In the genomic region with DNA sequence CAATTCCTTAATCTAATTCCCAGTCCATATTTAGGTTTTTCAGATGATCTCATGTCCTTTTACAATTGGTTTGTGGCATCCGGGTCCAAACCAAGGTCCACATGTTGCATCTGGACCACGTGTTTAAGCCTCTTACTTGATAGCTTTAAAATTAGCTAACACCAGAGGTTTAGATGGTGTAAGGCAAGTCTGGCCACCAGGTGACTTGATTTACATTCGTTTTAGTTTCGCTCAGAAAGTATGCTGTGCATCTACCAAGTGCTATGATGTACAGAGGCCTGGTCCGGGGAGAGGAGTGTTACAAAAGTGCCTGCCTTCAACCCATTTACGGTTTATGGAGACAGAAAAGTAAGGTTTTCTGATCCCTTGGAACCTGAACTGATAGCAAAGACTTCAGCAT, we compare ENCODE assay signal across 8 cellular contexts. TPM values are rescaled to one million over a fixed set of nuclear protein-coding genes. Genes with fewer than 3 reads are reported as not detected.
A peak's percentile ranks its signal among the peaks of the same experiment; 100 is the strongest.
DNase-seq lines count a peak whose midpoint lies in the region; ATAC-seq and TF ChIP-seq lines count a peak whose summit lies in the region.

No MANE protein-coding gene starts in this region.

- peaks cover 11% of the 10 kb centered on the region for H3K4me1 ChIP-seq in mucosa of stomach (ENCODE audit: control insufficient read depth, insufficient read depth, low read length)

- intact Hi-C loops in MCF 10A (cut with micrococcal nuclease) = loop anchor here (5.0 kb wide), 1 partner anchor 287 kb away; the partner anchor contains the start of genes ORC6 and VPS35

- H3K9me3 Mint-ChIP-seq in MCF 10A (ENCODE audit: unreplicated experiment) = no peaks in the 10 kb centered on the region

- no peaks in the 10 kb centered on the region for H3K36me3 ChIP-seq in mucosa of stomach (ENCODE audit: control insufficient read depth, insufficient read depth, low read length)

- H3K4me3 Mint-ChIP-seq in MCF 10A (ENCODE audit: unreplicated experiment) = peak overlapping the region; percentile 74

- peak overlapping the region; percentile 91 for H3K9ac ChIP-seq in mucosa of stomach (ENCODE audit: low read length)

- no peaks in the 10 kb centered on the region for H3K9me3 ChIP-seq in mucosa of stomach (ENCODE audit: control insufficient read depth, low read length)

- peak overlapping the region; percentile 96 for H3K27ac Mint-ChIP-seq in MCF 10A (ENCODE audit: low read depth, unreplicated experiment)

- DNase-seq in AML-193 (lab: John Stamatoyannopoulos, UW) = peak; percentile 18 to 22
- peak; percentile 40 for DNase-seq in OCI-M1 (lab: John Stamatoyannopoulos, UW)
- peak; percentile 23 for DNase-seq in MCF 10A (ENCODE audit: unreplicated experiment)
- no peak for DNase-seq in dedifferentiated amniotic fluid mesenchymal stem cell (ENCODE audit: extremely low spot score)
- DNase-seq in NCI-H1436 (lab: John Stamatoyannopoulos, UW) = no peak
- no peak for DNase-seq in mesenteric fat pad (ENCODE audit: low spot score)

- no peaks in the 10 kb centered on the region for H3K27me3 ChIP-seq in mucosa of stomach (ENCODE audit: control insufficient read depth, insufficient read depth, low read length)

- POLR2A ChIA-PET in MCF 10A (lab: Yijun Ruan, JAX) = interaction anchor here (0.6 to 3.6 kb wide), 17 partner anchors 9 to 1221 kb away, joined by 3 to 32 read pairs (median 4); partner anchors contain the start of genes C16orf87, GPT2, ITFG1 and NETO2

- CTCF ChIA-PET in MCF 10A (lab: Yijun Ruan, JAX) = interaction anchor here (0.8 to 2.6 kb wide), 10 partner anchors 12 to 1191 kb away, joined by 3 to 11 read pairs (median 4); no protein-coding TSS in a partner anchor

- H3K4me1 Mint-ChIP-seq in MCF 10A (ENCODE audit: insufficient read depth, unreplicated experiment) = peaks cover 12% of the 10 kb centered on the region

- H3K27me3 Mint-ChIP-seq in MCF 10A (ENCODE audit: insufficient read depth, unreplicated experiment) = no peaks in the 10 kb centered on the region

- H3K36me3 Mint-ChIP-seq in MCF 10A (ENCODE audit: insufficient read depth, unreplicated experiment) = peaks cover 31% of the 10 kb centered on the region

- peak; percentile 34 for ATAC-seq in GM18861 (IDR thresholded peaks at IDR 0.05; ENCODE audit: unreplicated experiment)

- BruUV-seq in MCF 10A (replicated peaks; lab: Mats Ljungman, UMichigan) = no TSS peak

- H3K4me3 ChIP-seq in mucosa of stomach (ENCODE audit: low read length) = peak overlapping the region; percentile 76

- no peak for TF ChIP-seq CTCF in MCF 10A (IDR thresholded peaks at IDR 0.05; ENCODE audit: unreplicated experiment)

RNA-seq across cellular contexts. Expression of gene DNAJA2, which starts 0.9 kb away (rescaled TPM):
- total RNA-seq in MCF 10A (2022) = 64.7 and 64.8 TPM in 2 replicates
- total RNA-seq in mesenteric fat pad = 54.9 TPM

Comparison
In these comparisons a context has a peak if more than half of its experiments do, and no peak if none do; other contexts are left out.
1. DNase-seq: peak in AML-193 (2 of 2), OCI-M1 (single experiment) and MCF 10A (single experiment); none in dedifferentiated amniotic fluid mesenchymal stem cell (single experiment), NCI-H1436 (single experiment) and mesenteric fat pad (single experiment).